In genomic region chr19:2775556-2776430, GRCh38 we compare ENCODE assay signal across 2 cellular contexts.
TF ChIP-seq lines count a peak whose summit lies in the region.

No MANE protein-coding gene starts in this region.

TF ChIP-seq in GM12878, 131 proteins besides CTCF, POLR2A, EP300 and RAD21 (continues in another document):
- TF ChIP-seq ATF7 (IDR thresholded peaks at IDR 0.05; ENCODE audit: low read depth), result peak; percentile 87
- TF ChIP-seq IKZF2 (IDR thresholded peaks at IDR 0.05), result no peak
- no peak for TF ChIP-seq HDAC6 (IDR thresholded peaks at IDR 0.05; ENCODE audit: unreplicated experiment)
- no peak for TF ChIP-seq PRDM15 (CRISPR knock-in tag; IDR thresholded peaks at IDR 0.05)
- no peak for TF ChIP-seq USF2 (IDR thresholded peaks at IDR 0.05; ENCODE audit: borderline replicate concordance, low read depth, low read length)
- no peak for TF ChIP-seq SPI1 (IDR thresholded peaks at IDR 0.05; ENCODE audit: borderline replicate concordance, insufficient read depth, low read depth, low read length)
- peak; percentile 39; the same call in 1 of the 2 replicates for TF ChIP-seq CREM (IDR thresholded peaks at IDR 0.05; ENCODE audit: low read depth)
- TF ChIP-seq NR2F1 (conservative IDR thresholded peaks at IDR 0.05), result 0 out of 2 replicates have a peak, but pooled peaks have one; percentile 29
- TF ChIP-seq STAT1 (conservative IDR thresholded peaks at IDR 0.05), result no peak
- no peak for TF ChIP-seq EZH2 (IDR thresholded peaks at IDR 0.05; ENCODE audit: borderline replicate concordance, control insufficient read depth, low read depth, low read length)
- no peak for TF ChIP-seq CBX5 (IDR thresholded peaks at IDR 0.05; ENCODE audit: low read depth)
- TF ChIP-seq PBX3 (IDR thresholded peaks at IDR 0.05; ENCODE audit: insufficient replicate concordance, low read depth, low read length), result no peak
- TF ChIP-seq FOXM1 (IDR thresholded peaks at IDR 0.05; ENCODE audit: low read depth, low read length), result 0 out of 2 replicates have a peak, but pooled peaks have one; percentile 14
- TF ChIP-seq ZNF24 (IDR thresholded peaks at IDR 0.05), result no peak
- TF ChIP-seq ZBTB40 (IDR thresholded peaks at IDR 0.05; ENCODE audit: borderline replicate concordance), result no peak
- TF ChIP-seq SMAD5 (IDR thresholded peaks at IDR 0.05; ENCODE audit: low read depth), result no peak
- no peak for TF ChIP-seq MXI1 (IDR thresholded peaks at IDR 0.05; ENCODE audit: low read depth, low read length)
- no peak for TF ChIP-seq RCOR1 (conservative IDR thresholded peaks at IDR 0.05; ENCODE audit: low read depth, low read length)
- TF ChIP-seq FOXK2 (IDR thresholded peaks at IDR 0.05), result no peak
- TF ChIP-seq ATF3 (IDR thresholded peaks at IDR 0.05; ENCODE audit: borderline replicate concordance, extremely low read depth, low read depth, low read length), result no peak
- TF ChIP-seq CBX3 (IDR thresholded peaks at IDR 0.05; ENCODE audit: borderline replicate concordance, low read depth), result no peak

TF ChIP-seq in liver, 16 proteins besides CTCF, POLR2A, EP300 and RAD21:
- TF ChIP-seq REST (IDR thresholded peaks at IDR 0.05), result peak; percentile 55
- no peak for TF ChIP-seq HNF4G (IDR thresholded peaks at IDR 0.05)
- no peak for TF ChIP-seq MAX (IDR thresholded peaks at IDR 0.05)
- TF ChIP-seq TAF1 (conservative IDR thresholded peaks at IDR 0.05), result no peak
- peak; percentile 56 for TF ChIP-seq SP1 (IDR thresholded peaks at IDR 0.05)
- peak; percentile 77 to 86 for TF ChIP-seq RXRA (IDR thresholded peaks at IDR 0.05)
- TF ChIP-seq ATF3 (IDR thresholded peaks at IDR 0.05), result peak; percentile 88
- TF ChIP-seq HNF4A (conservative IDR thresholded peaks at IDR 0.05), result peak; percentile 70 to 92
- peak in 1 of 2 donors; percentile 46 for TF ChIP-seq GABPA (IDR thresholded peaks at IDR 0.05 in 1 of 2, conservative IDR thresholded peaks at IDR 0.05 in 1 of 2)
- TF ChIP-seq JUND (IDR thresholded peaks at IDR 0.05), result peak; percentile 95 to 96
TF ChIP-seq in liver: peak in this region for 7.
